Comparison of ENCODE assay signal across 19 cellular contexts in genomic region chr5:74072646-74073045, GRCh38.
DNase-seq lines count a peak whose midpoint lies in the region; ATAC-seq and TF ChIP-seq lines count a peak whose summit lies in the region.
"Had no signal": no experiment of that assay in that cellular context is flagged by ENCODE, and none has a peak within 500 bp of the region (broad histone marks: within the 10 kb centered on the region; RNA-seq: fewer than 3 reads in every experiment).

No MANE protein-coding gene starts in this region.

- no peak for TF ChIP-seq CTCF in GM23338 (conservative IDR thresholded peaks at IDR 0.05; ENCODE audit: low read depth in 2 of 2)
- TF ChIP-seq CTCF in fibroblast of pulmonary artery (IDR thresholded peaks at IDR 0.05; ENCODE audit: low read length, missing control alignments): no peak
- no peak for TF ChIP-seq CTCF in osteoblast (IDR thresholded peaks at IDR 0.05; ENCODE audit: extremely low read depth, low read depth, low read length)

- H3K36me3 ChIP-seq in GM23338 (ENCODE audit: insufficient read depth) (no peaks in the 10 kb centered on the region), osteoblast (ENCODE audit: insufficient read depth, low read length) (no peaks in the 10 kb centered on the region)
- H3K36me3 ChIP-seq: HAP-1, Peyer's patch had no signal

- H4K20me1 ChIP-seq in GM23338 (replicated peaks; ENCODE audit: insufficient read depth) (no peaks in the 10 kb centered on the region), osteoblast (ENCODE audit: insufficient read depth, low read length) (no peaks in the 10 kb centered on the region)

- H3K79me2 ChIP-seq in GM23338 (replicated peaks; ENCODE audit: insufficient read depth) (no peaks in the 10 kb centered on the region), osteoblast (ENCODE audit: insufficient read depth, low read length) (no peaks in the 10 kb centered on the region)

- H3K27ac ChIP-seq in GM23338 (ENCODE audit: low read depth) (no peak overlapping the region), osteoblast (ENCODE audit: low read depth, low read length) (no peak overlapping the region)
- H3K27ac ChIP-seq: KMS-11, Peyer's patch had no signal

- H3K36me3 Mint-ChIP-seq in GM23338 (ENCODE audit: low read depth): no peaks in the 10 kb centered on the region
- H3K36me3 Mint-ChIP-seq: IgD-negative memory B cell had no signal

- H3K4me1 ChIP-seq in GM23338 (ENCODE audit: insufficient read depth) (no peaks in the 10 kb centered on the region), osteoblast (ENCODE audit: insufficient read depth, low read length) (peaks cover 12% of the 10 kb centered on the region)
- H3K4me1 ChIP-seq: HAP-1, Peyer's patch had no signal

- peak overlapping the region; percentile 59; the same call in 1 of the 2 replicates for H2AFZ ChIP-seq in GM23338
- peak overlapping the region; percentile 32 for H2AFZ ChIP-seq in osteoblast (ENCODE audit: low read length)

- no peaks in the 10 kb centered on the region for H3K27me3 ChIP-seq in GM23338 (ENCODE audit: insufficient read depth)
- no peaks in the 10 kb centered on the region for H3K27me3 ChIP-seq in osteoblast (ENCODE audit: insufficient read depth, low read length)
- H3K27me3 ChIP-seq: Peyer's patch had no signal

- H3K27me3 Mint-ChIP-seq in GM23338 (ENCODE audit: insufficient read depth, low read depth, poor library complexity): no peaks in the 10 kb centered on the region
- H3K27me3 Mint-ChIP-seq: CD4-positive, alpha-beta T cell had no signal

- DNase-seq in GM23338 (ENCODE audit: low spot score): no peak
- DNase-seq in NCI-H82 (lab: John Stamatoyannopoulos, UW): peak; percentile 54
- peak; percentile 25 for DNase-seq in fibroblast of pulmonary artery (ENCODE audit: low read depth)
- no peak for DNase-seq in osteoblast (ENCODE audit: insufficient read length, low spot score, missing footprints)
- DNase-seq in left lobe of liver (ENCODE audit: low spot score): no peak
- DNase-seq in stimulated activated CD4-positive, alpha-beta T cell treated with anti-CD3 and anti-CD28 coated beads, Interleukin-1b, Interleukin-23, amount 100 ng/mL, for 48 hours: no peak
- no peak for DNase-seq in OCI-M1 (lab: John Stamatoyannopoulos, UW)
- DNase-seq: CD4-positive, alpha-beta T cell; GOT3; NCI-H1092 treated with DMSO at 0.1 percent for 48 hours; NCI-H1436; NCI-H187; NCI-H524; Peyer's patch; SHP77 treated with DMSO at 0.1 percent for 48 hours had no signal

- 0 out of 2 replicates have a peak, but pooled peaks cover 4% of the 10 kb centered on the region for H3K9me2 ChIP-seq in GM23338 (ENCODE audit: insufficient read depth)

- H3K9me3 Mint-ChIP-seq in GM23338: no peaks in the 10 kb centered on the region
- H3K9me3 Mint-ChIP-seq: CD4-positive, alpha-beta T cell had no signal

- ATAC-seq in GM23338 (no peak), HG02678 (IDR thresholded peaks at IDR 0.05; ENCODE audit: unreplicated experiment) (no peak), left lobe of liver (no peak)

- H3K4me1 Mint-ChIP-seq in GM23338: peaks cover 18% of the 10 kb centered on the region; the same call in 2 of the 3 replicates
- H3K4me1 Mint-ChIP-seq: IgD-negative memory B cell had no signal

- H3K9me3 ChIP-seq in osteoblast (ENCODE audit: low read depth, low read length): no peaks in the 10 kb centered on the region
- H3K9me3 ChIP-seq: HAP-1, Peyer's patch had no signal

- H3K4me3 Mint-ChIP-seq in GM23338: no peak overlapping the region
- H3K4me3 Mint-ChIP-seq: CD4-positive, alpha-beta T cell; IgD-negative memory B cell had no signal

- H3K4me2 ChIP-seq in GM23338: no peak overlapping the region
- no peak overlapping the region for H3K4me2 ChIP-seq in osteoblast (ENCODE audit: insufficient read depth, low read length)
- H3K4me2 ChIP-seq: KMS-11 had no signal

- H3F3A ChIP-seq in GM23338 (replicated peaks; ENCODE audit: low read depth): no peaks in the 10 kb centered on the region

- no peak overlapping the region for H3K27ac Mint-ChIP-seq in GM23338
- H3K27ac Mint-ChIP-seq: CD4-positive, alpha-beta T cell; IgD-negative memory B cell had no signal

- H3K4me3 ChIP-seq in GM23338: no peak overlapping the region
- no peak overlapping the region for H3K4me3 ChIP-seq in fibroblast of pulmonary artery (replicated peaks; ENCODE audit: low read depth, low read length)
- H3K4me3 ChIP-seq in osteoblast (ENCODE audit: insufficient read depth, low read length): no peak overlapping the region
- H3K4me3 ChIP-seq: HAP-1, Peyer's patch had no signal

TF ChIP-seq in GM23338, 12 proteins besides CTCF, POLR2A, EP300 and RAD21:
- no peak for TF ChIP-seq POLR2AphosphoS5 (IDR thresholded peaks at IDR 0.05; ENCODE audit: low read depth)
- TF ChIP-seq, protein P1, sequence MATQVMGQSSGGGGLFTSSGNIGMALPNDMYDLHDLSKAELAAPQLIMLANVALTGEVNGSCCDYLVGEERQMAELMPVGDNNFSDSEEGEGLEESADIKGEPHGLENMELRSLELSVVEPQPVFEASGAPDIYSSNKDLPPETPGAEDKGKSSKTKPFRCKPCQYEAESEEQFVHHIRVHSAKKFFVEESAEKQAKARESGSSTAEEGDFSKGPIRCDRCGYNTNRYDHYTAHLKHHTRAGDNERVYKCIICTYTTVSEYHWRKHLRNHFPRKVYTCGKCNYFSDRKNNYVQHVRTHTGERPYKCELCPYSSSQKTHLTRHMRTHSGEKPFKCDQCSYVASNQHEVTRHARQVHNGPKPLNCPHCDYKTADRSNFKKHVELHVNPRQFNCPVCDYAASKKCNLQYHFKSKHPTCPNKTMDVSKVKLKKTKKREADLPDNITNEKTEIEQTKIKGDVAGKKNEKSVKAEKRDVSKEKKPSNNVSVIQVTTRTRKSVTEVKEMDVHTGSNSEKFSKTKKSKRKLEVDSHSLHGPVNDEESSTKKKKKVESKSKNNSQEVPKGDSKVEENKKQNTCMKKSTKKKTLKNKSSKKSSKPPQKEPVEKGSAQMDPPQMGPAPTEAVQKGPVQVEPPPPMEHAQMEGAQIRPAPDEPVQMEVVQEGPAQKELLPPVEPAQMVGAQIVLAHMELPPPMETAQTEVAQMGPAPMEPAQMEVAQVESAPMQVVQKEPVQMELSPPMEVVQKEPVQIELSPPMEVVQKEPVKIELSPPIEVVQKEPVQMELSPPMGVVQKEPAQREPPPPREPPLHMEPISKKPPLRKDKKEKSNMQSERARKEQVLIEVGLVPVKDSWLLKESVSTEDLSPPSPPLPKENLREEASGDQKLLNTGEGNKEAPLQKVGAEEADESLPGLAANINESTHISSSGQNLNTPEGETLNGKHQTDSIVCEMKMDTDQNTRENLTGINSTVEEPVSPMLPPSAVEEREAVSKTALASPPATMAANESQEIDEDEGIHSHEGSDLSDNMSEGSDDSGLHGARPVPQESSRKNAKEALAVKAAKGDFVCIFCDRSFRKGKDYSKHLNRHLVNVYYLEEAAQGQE (IDR thresholded peaks at IDR 0.05; ENCODE audit: unreplicated experiment): no peak
- TF ChIP-seq NANOG (IDR thresholded peaks at IDR 0.05; ENCODE audit: borderline replicate concordance): no peak
- no peak for TF ChIP-seq JUNB (IDR thresholded peaks at IDR 0.05; ENCODE audit: unreplicated experiment)
- TF ChIP-seq ETS1 (IDR thresholded peaks at IDR 0.05): no peak
- no peak for TF ChIP-seq CREB1 (CRISPR knock-in tag; IDR thresholded peaks at IDR 0.05; ENCODE audit: low read depth)

Comparison
In these comparisons a context has a peak if more than half of its experiments do, and no peak if none do; other contexts are left out.
1. DNase-seq: peak in NCI-H82 (single experiment) and fibroblast of pulmonary artery (single experiment); none in GM23338 (single experiment), osteoblast (single experiment), left lobe of liver (single experiment), stimulated activated CD4-positive, alpha-beta T cell treated with anti-CD3 and anti-CD28 coated beads, Interleukin-1b, Interleukin-23, amount 100 ng/mL, for 48 hours (single experiment) and OCI-M1 (single experiment).